Comparison of ENCODE assay signal across 1 cellular context in the genomic region with DNA sequence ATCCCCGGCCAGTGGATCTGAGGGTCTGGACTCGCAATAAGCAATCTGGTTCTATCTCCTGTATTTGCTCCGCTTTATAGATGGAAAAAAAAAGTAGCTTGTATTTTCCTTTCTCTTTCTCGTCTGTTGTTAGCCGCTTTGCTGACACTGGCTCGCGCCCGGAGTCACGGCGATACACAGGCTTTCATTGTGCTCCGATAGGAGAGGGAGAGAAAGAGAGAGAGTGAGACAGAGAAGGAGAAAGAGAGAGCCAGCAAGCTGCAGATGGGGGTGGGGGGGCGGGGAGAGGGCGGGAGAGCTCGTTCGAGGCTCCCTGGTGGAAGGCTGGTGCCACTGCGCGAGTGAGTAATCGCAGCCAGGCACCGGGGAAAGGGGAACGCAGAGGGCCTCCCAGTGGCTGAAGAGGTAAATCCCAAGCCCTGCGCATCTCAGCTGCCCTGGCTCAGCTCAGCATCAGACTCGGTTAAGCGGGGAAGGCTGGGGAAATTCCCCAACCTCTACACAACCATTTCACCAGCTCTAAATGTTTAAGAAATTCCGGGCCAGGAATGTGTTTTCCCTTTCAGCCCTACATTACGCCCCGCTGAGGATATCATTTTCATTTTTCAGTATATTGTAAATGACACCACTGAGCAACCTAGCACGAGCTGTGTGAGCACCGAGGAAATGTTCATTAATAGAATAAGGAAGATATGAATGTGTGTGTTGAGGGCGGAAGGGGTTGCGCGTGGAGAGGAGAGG.
TF ChIP-seq lines count a peak whose summit lies in the region.

A gene (minus strand): TSS at position 225 of the 741 bp plus-strand sequence. CDS start 1,300 bp downstream, outside the sequence.

TF ChIP-seq in GM12878, 131 proteins besides CTCF, POLR2A, EP300 and RAD21 (continued from another document):
- TF ChIP-seq, protein P1, sequence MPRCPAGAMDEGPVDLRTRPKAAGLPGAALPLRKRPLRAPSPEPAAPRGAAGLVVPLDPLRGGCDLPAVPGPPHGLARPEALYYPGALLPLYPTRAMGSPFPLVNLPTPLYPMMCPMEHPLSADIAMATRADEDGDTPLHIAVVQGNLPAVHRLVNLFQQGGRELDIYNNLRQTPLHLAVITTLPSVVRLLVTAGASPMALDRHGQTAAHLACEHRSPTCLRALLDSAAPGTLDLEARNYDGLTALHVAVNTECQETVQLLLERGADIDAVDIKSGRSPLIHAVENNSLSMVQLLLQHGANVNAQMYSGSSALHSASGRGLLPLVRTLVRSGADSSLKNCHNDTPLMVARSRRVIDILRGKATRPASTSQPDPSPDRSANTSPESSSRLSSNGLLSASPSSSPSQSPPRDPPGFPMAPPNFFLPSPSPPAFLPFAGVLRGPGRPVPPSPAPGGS (IDR thresholded peaks at IDR 0.05; ENCODE audit: borderline replicate concordance, insufficient read depth, low read depth, low read length, poor library complexity, severe bottlenecking) = peak; percentile 87
- TF ChIP-seq ETV6 (conservative IDR thresholded peaks at IDR 0.05 in 1 of 2, IDR thresholded peaks at IDR 0.05 in 1 of 2; ENCODE audit: borderline replicate concordance in 1 of 2, low read depth in 1 of 2) = no peak; a peak in 1 of 4 replicates
- TF ChIP-seq TBL1XR1 (IDR thresholded peaks at IDR 0.05; ENCODE audit: low read depth, low read length) = 0 out of 2 replicates have a peak, but pooled peaks have one; percentile 76
- TF ChIP-seq FOXM1 (IDR thresholded peaks at IDR 0.05; ENCODE audit: low read depth, low read length) = peak; percentile 76
- TF ChIP-seq, protein P2, sequence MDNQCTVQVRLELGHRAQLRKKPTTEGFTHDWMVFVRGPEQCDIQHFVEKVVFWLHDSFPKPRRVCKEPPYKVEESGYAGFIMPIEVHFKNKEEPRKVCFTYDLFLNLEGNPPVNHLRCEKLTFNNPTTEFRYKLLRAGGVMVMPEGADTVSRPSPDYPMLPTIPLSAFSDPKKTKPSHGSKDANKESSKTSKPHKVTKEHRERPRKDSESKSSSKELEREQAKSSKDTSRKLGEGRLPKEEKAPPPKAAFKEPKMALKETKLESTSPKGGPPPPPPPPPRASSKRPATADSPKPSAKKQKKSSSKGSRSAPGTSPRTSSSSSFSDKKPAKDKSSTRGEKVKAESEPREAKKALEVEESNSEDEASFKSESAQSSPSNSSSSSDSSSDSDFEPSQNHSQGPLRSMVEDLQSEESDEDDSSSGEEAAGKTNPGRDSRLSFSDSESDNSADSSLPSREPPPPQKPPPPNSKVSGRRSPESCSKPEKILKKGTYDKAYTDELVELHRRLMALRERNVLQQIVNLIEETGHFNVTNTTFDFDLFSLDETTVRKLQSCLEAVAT (IDR thresholded peaks at IDR 0.05) = 0 out of 2 replicates have a peak, but pooled peaks have one; percentile 41
- peak; percentile 26; the same call in 1 of the 2 replicates for TF ChIP-seq BCL11A (IDR thresholded peaks at IDR 0.05; ENCODE audit: low read depth, low read length)
- no peak for TF ChIP-seq KAT2A (conservative IDR thresholded peaks at IDR 0.05; ENCODE audit: control insufficient read depth, low read depth, low read length)
- TF ChIP-seq, protein P3, sequence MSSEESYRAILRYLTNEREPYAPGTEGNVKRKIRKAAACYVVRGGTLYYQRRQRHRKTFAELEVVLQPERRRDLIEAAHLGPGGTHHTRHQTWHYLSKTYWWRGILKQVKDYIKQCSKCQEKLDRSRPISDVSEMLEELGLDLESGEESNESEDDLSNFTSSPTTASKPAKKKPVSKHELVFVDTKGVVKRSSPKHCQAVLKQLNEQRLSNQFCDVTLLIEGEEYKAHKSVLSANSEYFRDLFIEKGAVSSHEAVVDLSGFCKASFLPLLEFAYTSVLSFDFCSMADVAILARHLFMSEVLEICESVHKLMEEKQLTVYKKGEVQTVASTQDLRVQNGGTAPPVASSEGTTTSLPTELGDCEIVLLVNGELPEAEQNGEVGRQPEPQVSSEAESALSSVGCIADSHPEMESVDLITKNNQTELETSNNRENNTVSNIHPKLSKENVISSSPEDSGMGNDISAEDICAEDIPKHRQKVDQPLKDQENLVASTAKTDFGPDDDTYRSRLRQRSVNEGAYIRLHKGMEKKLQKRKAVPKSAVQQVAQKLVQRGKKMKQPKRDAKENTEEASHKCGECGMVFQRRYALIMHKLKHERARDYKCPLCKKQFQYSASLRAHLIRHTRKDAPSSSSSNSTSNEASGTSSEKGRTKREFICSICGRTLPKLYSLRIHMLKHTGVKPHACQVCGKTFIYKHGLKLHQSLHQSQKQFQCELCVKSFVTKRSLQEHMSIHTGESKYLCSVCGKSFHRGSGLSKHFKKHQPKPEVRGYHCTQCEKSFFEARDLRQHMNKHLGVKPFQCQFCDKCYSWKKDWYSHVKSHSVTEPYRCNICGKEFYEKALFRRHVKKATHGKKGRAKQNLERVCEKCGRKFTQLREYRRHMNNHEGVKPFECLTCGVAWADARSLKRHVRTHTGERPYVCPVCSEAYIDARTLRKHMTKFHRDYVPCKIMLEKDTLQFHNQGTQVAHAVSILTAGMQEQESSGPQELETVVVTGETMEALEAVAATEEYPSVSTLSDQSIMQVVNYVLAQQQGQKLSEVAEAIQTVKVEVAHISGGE (CRISPR knock-in tag; IDR thresholded peaks at IDR 0.05) = no peak
- peak; percentile 80 for TF ChIP-seq EED (IDR thresholded peaks at IDR 0.05; ENCODE audit: low read depth)
- TF ChIP-seq RCOR1 (conservative IDR thresholded peaks at IDR 0.05; ENCODE audit: low read depth, low read length) = peak; percentile 86; the same call in 1 of the 2 replicates
- TF ChIP-seq, protein P4, sequence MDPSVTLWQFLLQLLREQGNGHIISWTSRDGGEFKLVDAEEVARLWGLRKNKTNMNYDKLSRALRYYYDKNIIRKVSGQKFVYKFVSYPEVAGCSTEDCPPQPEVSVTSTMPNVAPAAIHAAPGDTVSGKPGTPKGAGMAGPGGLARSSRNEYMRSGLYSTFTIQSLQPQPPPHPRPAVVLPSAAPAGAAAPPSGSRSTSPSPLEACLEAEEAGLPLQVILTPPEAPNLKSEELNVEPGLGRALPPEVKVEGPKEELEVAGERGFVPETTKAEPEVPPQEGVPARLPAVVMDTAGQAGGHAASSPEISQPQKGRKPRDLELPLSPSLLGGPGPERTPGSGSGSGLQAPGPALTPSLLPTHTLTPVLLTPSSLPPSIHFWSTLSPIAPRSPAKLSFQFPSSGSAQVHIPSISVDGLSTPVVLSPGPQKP (IDR thresholded peaks at IDR 0.05; ENCODE audit: low read depth, low read length) = no peak
- TF ChIP-seq NR2C2 (IDR thresholded peaks at IDR 0.05; ENCODE audit: borderline replicate concordance, control insufficient read depth, insufficient read length, low read depth) = no peak
- TF ChIP-seq NRF1 (conservative IDR thresholded peaks at IDR 0.05; ENCODE audit: low read depth, low read length) = peak; percentile 58
- 0 out of 2 replicates have a peak, but pooled peaks have one; percentile 36 for TF ChIP-seq MEF2A (IDR thresholded peaks at IDR 0.05; ENCODE audit: insufficient read depth, low read depth, low read length)
- no peak for TF ChIP-seq ZBED1 (IDR thresholded peaks at IDR 0.05; ENCODE audit: borderline replicate concordance)
- TF ChIP-seq ZSCAN29 (IDR thresholded peaks at IDR 0.05) = no peak
- no peak for TF ChIP-seq ZZZ3 (IDR thresholded peaks at IDR 0.05; ENCODE audit: control insufficient read depth, insufficient read length, low read depth)
- TF ChIP-seq DPF2 (IDR thresholded peaks at IDR 0.05) = peak; percentile 31; the same call in 1 of the 2 replicates
- no peak for TF ChIP-seq POLR2AphosphoS2 (IDR thresholded peaks at IDR 0.05; ENCODE audit: low read depth, low read length)
- TF ChIP-seq NR2C1 (IDR thresholded peaks at IDR 0.05) = no peak
- TF ChIP-seq MYB (IDR thresholded peaks at IDR 0.05; ENCODE audit: borderline replicate concordance, low read depth, low read length) = 0 out of 2 replicates have a peak, but pooled peaks have one; percentile 25
- TF ChIP-seq RELA (IDR thresholded peaks at IDR 0.05; ENCODE audit: borderline replicate concordance, partially characterized antibody) = peak; percentile 95
- TF ChIP-seq STAT3 (IDR thresholded peaks at IDR 0.05; ENCODE audit: low read depth, low read length) = no peak
- TF ChIP-seq CREB1 (IDR thresholded peaks at IDR 0.05; ENCODE audit: low read depth) = no peak; the same call in 1 of the 2 replicates
- TF ChIP-seq MTA3 (IDR thresholded peaks at IDR 0.05; ENCODE audit: borderline replicate concordance, low read length) = no peak
- no peak for TF ChIP-seq MTA2 (IDR thresholded peaks at IDR 0.05; ENCODE audit: low read depth)
- peak; percentile 42 for TF ChIP-seq MXI1 (IDR thresholded peaks at IDR 0.05; ENCODE audit: low read depth, low read length)
- TF ChIP-seq RFX5 (IDR thresholded peaks at IDR 0.05; ENCODE audit: low read depth, low read length) = no peak
- TF ChIP-seq, protein P5, sequence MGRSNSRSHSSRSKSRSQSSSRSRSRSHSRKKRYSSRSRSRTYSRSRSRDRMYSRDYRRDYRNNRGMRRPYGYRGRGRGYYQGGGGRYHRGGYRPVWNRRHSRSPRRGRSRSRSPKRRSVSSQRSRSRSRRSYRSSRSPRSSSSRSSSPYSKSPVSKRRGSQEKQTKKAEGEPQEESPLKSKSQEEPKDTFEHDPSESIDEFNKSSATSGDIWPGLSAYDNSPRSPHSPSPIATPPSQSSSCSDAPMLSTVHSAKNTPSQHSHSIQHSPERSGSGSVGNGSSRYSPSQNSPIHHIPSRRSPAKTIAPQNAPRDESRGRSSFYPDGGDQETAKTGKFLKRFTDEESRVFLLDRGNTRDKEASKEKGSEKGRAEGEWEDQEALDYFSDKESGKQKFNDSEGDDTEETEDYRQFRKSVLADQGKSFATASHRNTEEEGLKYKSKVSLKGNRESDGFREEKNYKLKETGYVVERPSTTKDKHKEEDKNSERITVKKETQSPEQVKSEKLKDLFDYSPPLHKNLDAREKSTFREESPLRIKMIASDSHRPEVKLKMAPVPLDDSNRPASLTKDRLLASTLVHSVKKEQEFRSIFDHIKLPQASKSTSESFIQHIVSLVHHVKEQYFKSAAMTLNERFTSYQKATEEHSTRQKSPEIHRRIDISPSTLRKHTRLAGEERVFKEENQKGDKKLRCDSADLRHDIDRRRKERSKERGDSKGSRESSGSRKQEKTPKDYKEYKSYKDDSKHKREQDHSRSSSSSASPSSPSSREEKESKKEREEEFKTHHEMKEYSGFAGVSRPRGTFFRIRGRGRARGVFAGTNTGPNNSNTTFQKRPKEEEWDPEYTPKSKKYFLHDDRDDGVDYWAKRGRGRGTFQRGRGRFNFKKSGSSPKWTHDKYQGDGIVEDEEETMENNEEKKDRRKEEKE (IDR thresholded peaks at IDR 0.05) = no peak
- no peak for TF ChIP-seq NFYA (IDR thresholded peaks at IDR 0.05; ENCODE audit: borderline replicate concordance, low read depth, low read length)
TF ChIP-seq in GM12878: peak in this region for 41.
